25 cellular contexts compared by ENCODE assay signal in the genomic region with DNA sequence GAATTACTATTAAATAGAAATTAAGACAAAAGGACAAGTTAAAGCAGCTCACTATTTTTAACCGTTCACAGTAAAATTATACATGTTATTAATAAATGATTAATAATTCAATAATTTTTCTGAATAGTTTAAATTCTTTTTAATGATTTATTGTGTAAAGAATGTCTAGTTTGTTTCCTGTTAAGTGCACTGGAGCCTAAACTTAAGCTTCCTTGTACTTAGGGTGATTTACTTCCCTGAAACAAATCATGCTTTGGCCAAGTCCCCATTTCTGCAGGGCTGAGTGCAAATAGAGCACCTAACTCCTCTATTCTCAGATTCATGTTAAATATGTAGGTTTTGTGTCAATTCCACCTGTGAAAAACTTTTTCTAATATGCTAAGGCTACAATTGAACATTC.
DNase-seq lines count a peak whose midpoint lies in the region; ATAC-seq, FAIRE-seq and TF ChIP-seq lines count a peak whose summit lies in the region.
"Had no signal": no experiment of that assay in that cellular context is flagged by ENCODE, and none has a peak within 500 bp of the region (broad histone marks: within the 10 kb centered on the region; RNA-seq: fewer than 3 reads in every experiment).

No MANE protein-coding gene starts in this region.

- no peak overlapping the region for H3K9ac ChIP-seq in endothelial cell of umbilical vein (replicated peaks; ENCODE audit: extremely low read depth, insufficient read depth, low read length)

- no peak for ATAC-seq in RWPE2 (ENCODE audit: low read depth)
- no peak for ATAC-seq in Right ventricle myocardium superior (ENCODE audit: poor library complexity)
- ATAC-seq: Panc1 had no signal

- TF ChIP-seq POLR2A in endothelial cell of umbilical vein (IDR thresholded peaks at IDR 0.05; ENCODE audit: low read depth, low read length) (no peak), Peyer's patch (IDR thresholded peaks at IDR 0.05) (no peak)

- BruUV-seq in endothelial cell of umbilical vein (replicated peaks; lab: Mats Ljungman, UMichigan) = no TSS peak

- dilution Hi-C loops in endothelial cell of umbilical vein (cut with MboI; ENCODE audit: extremely low pct_ligation_motif_present, low sequenced_read_pairs) = no loop called here

- no peaks in the 10 kb centered on the region for H3K27me3 ChIP-seq in RWPE2 (ENCODE audit: insufficient read depth, poor library complexity, severe bottlenecking)
- H3K27me3 ChIP-seq in endothelial cell of umbilical vein (ENCODE audit: control insufficient read depth in 2 of 2, insufficient read depth in 2 of 2, low read length in 2 of 2) = no peaks in the 10 kb centered on the region
- no peaks in the 10 kb centered on the region for H3K27me3 ChIP-seq in Peyer's patch
- H3K27me3 ChIP-seq: BE2C, SJSA1 had no signal

- H3K4me3 ChIP-seq in RWPE2 (ENCODE audit: severe bottlenecking) (no peak overlapping the region), endothelial cell of umbilical vein (replicated peaks in 1 of 3; ENCODE audit: insufficient read depth in 1 of 3, low read depth in 1 of 3, low read length in 3 of 3) (no peak overlapping the region), Peyer's patch (no peak overlapping the region)
- H3K4me3 ChIP-seq: HAP-1, SJSA1 had no signal

- TF ChIP-seq CTCF in RWPE2 (IDR thresholded peaks at IDR 0.05; ENCODE audit: poor library complexity, severe bottlenecking) (no peak), endothelial cell of umbilical vein (IDR thresholded peaks at IDR 0.05; ENCODE audit: extremely low read depth in 1 of 2, insufficient read depth in 1 of 2, low read depth in 1 of 2, low read length in 2 of 2) (no peak), Peyer's patch (IDR thresholded peaks at IDR 0.05) (no peak)

- CTCF ChIA-PET in endothelial cell of umbilical vein (lab: Charles Lee) = interaction anchor here (0.8 to 1.6 kb wide), 6 partner anchors 11 to 146 kb away, joined by 3 to 8 read pairs (median 3); no protein-coding TSS in a partner anchor

- intact Hi-C loops in endothelial cell of umbilical vein (cut with micrococcal nuclease) (loop anchor here (1.0 kb wide), 1 partner anchor 15 kb away; no protein-coding TSS in a partner anchor), Right ventricle myocardium superior (cut with DNase I) (no loop called here)

- no peak overlapping the region for H2AFZ ChIP-seq in endothelial cell of umbilical vein (ENCODE audit: low read depth, low read length)

- no peaks in the 10 kb centered on the region for H3K9me1 ChIP-seq in endothelial cell of umbilical vein (replicated peaks; ENCODE audit: control insufficient read depth, extremely low read depth, insufficient read depth, low read length)

- H3K27ac ChIP-seq in RWPE2 (ENCODE audit: poor library complexity, severe bottlenecking) (peak overlapping the region; percentile 34), endothelial cell of umbilical vein (ENCODE audit: insufficient read depth, low read depth, low read length) (no peak overlapping the region), Peyer's patch (no peak overlapping the region)
- H3K27ac ChIP-seq: SJSA1 had no signal

- H3K4me1 ChIP-seq in RWPE2 (ENCODE audit: insufficient read depth, poor library complexity, severe bottlenecking) = no peaks in the 10 kb centered on the region
- H3K4me1 ChIP-seq in endothelial cell of umbilical vein (ENCODE audit: control insufficient read depth, extremely low read depth, insufficient read depth, low read length) = peaks cover 3% of the 10 kb centered on the region
- H3K4me1 ChIP-seq in Peyer's patch = no peaks in the 10 kb centered on the region
- H3K4me1 ChIP-seq: BE2C, HAP-1, SJSA1 had no signal

- H3K9me3 ChIP-seq in RWPE2 (ENCODE audit: severe bottlenecking) (peaks cover 2% of the 10 kb centered on the region), endothelial cell of umbilical vein (replicated peaks; ENCODE audit: control insufficient read depth, insufficient read depth, low read length) (no peaks in the 10 kb centered on the region), Peyer's patch (no peaks in the 10 kb centered on the region)
- H3K9me3 ChIP-seq: BE2C had no signal

- POLR2A ChIA-PET in endothelial cell of umbilical vein (lab: Charles Lee) = interaction anchor here (0.6 kb wide), 1 partner anchor 1025 kb away, joined by 5 read pairs; no protein-coding TSS in a partner anchor

- FAIRE-seq in endothelial cell of umbilical vein (lab: Jason Lieb, UNC) = no peak
- FAIRE-seq: GM12892 had no signal

- H3K4me2 ChIP-seq in endothelial cell of umbilical vein (ENCODE audit: insufficient read depth, low read length) = no peak overlapping the region

- H3K36me3 ChIP-seq in RWPE2 (ENCODE audit: low read depth) (no peaks in the 10 kb centered on the region), endothelial cell of umbilical vein (ENCODE audit: control insufficient read depth in 2 of 2, extremely low read depth in 1 of 2, insufficient read depth in 2 of 2, low read length in 2 of 2) (no peaks in the 10 kb centered on the region), Peyer's patch (no peaks in the 10 kb centered on the region)
- H3K36me3 ChIP-seq: BE2C, HAP-1, SJSA1 had no signal

- no peaks in the 10 kb centered on the region for H3K79me2 ChIP-seq in endothelial cell of umbilical vein (ENCODE audit: control insufficient read depth, insufficient read depth, low read length)

- H4K20me1 ChIP-seq in endothelial cell of umbilical vein (replicated peaks; ENCODE audit: control insufficient read depth, extremely low read depth, insufficient read depth, low read length) = no peaks in the 10 kb centered on the region

- DNase-seq in RWPE2 (ENCODE audit: low spot score) = no peak
- DNase-seq in endothelial cell of umbilical vein (ENCODE audit: low read depth, low spot score) = peak; percentile 47
- peak; percentile 71 for DNase-seq in iris pigment epithelial cell (ENCODE audit: low read depth)
- DNase-seq in renal cortical epithelial cell (ENCODE audit: low read depth) = peak; percentile 43
- DNase-seq in Peyer's patch = no peak
- DNase-seq in D341Med (ENCODE audit: low spot score) = no peak
- no peak for DNase-seq in germinal center (ENCODE audit: low spot score)
- DNase-seq in Right ventricle myocardium superior = no peak
- DNase-seq: ACHN; BE2C; CD8-positive, alpha-beta memory T cell; DMS79 treated with DMSO at 0.1 percent for 48 hours; GF-D8; GOT3; HFFc6; NCI-H1092; NCI-H1417 treated with DMSO at 0.1 percent for 48 hours; NCI-H1694 treated with DMSO at 0.1 percent for 48 hours; NCI-H2081; NCI-H2227 treated with DMSO at 0.1 percent for 48 hours; NCI-H69 had no signal

TF ChIP-seq in endothelial cell of umbilical vein, 7 proteins besides CTCF, POLR2A, EP300 and RAD21:
- TF ChIP-seq POLR2AphosphoS5 (IDR thresholded peaks at IDR 0.05; ENCODE audit: insufficient read depth, low read depth, low read length) (no peak), FOS (IDR thresholded peaks at IDR 0.05; ENCODE audit: borderline replicate concordance, insufficient read depth, low read length) (no peak), MYC (IDR thresholded peaks at IDR 0.05; ENCODE audit: low read depth, low read length) (no peak), EZH2 (IDR thresholded peaks at IDR 0.05; ENCODE audit: borderline replicate concordance, low read depth, low read length, severe bottlenecking) (no peak), MAX (IDR thresholded peaks at IDR 0.05; ENCODE audit: insufficient read depth, insufficient read length) (no peak), JUN (IDR thresholded peaks at IDR 0.05; ENCODE audit: borderline replicate concordance, insufficient read depth, insufficient read length, low read depth) (no peak), GATA2 (IDR thresholded peaks at IDR 0.05; ENCODE audit: insufficient read depth, insufficient read length, low read depth, low read length) (no peak)

Comparison
In these comparisons a context has a peak if more than half of its experiments do, and no peak if none do; other contexts are left out.
1. DNase-seq: peak in endothelial cell of umbilical vein (single experiment), iris pigment epithelial cell (single experiment) and renal cortical epithelial cell (single experiment); none in RWPE2 (single experiment), Peyer's patch (0 of 3), D341Med (single experiment), germinal center (single experiment) and Right ventricle myocardium superior (single experiment).